In genomic region chr3:66582721-66583141, GRCh38 we compare ENCODE assay signal across 8 cellular contexts.
A peak's percentile ranks its signal among the peaks of the same experiment; 100 is the strongest.
DNase-seq lines count a peak whose midpoint lies in the region; ATAC-seq and TF ChIP-seq lines count a peak whose summit lies in the region.
"Had no signal": no experiment of that assay in that cellular context is flagged by ENCODE, and none has a peak within 500 bp of the region (broad histone marks: within the 10 kb centered on the region; RNA-seq: fewer than 3 reads in every experiment).

No MANE protein-coding gene starts in this region.

- POLR2A ChIA-PET in activated CD8-positive, alpha-beta T cell treated with anti-CD3 and anti-CD28 coated beads for 36 hours (lab: Charles Lee), result no interaction called here
- POLR2A ChIA-PET in naive thymus-derived CD4-positive, alpha-beta T cell (lab: Charles Lee), result interaction anchor here (1.0 kb wide), 1 partner anchor 362 kb away, joined by 3 read pairs; the partner anchor contains the start of gene SLC25A26

- CTCF ChIA-PET in activated CD8-positive, alpha-beta T cell treated with anti-CD3 and anti-CD28 coated beads for 36 hours (lab: Charles Lee), result interaction anchor here (1.0 to 1.2 kb wide), 4 partner anchors 9 to 240 kb away, joined by 3 to 4 read pairs (median 4); no protein-coding TSS in a partner anchor
- CTCF ChIA-PET in naive thymus-derived CD4-positive, alpha-beta T cell (lab: Charles Lee), result interaction anchor here (0.5 kb wide), 1 partner anchor 81 kb away, joined by 9 read pairs; no protein-coding TSS in a partner anchor

- no peak for TF ChIP-seq POLR2A in erythroblast (IDR thresholded peaks at IDR 0.05; ENCODE audit: low read length)

- H3K36me3 ChIP-seq in naive thymus-derived CD4-positive, alpha-beta T cell (ENCODE audit: control insufficient read depth in 2 of 3, insufficient read depth in 3 of 3, low read length in 3 of 3), result no peaks in the 10 kb centered on the region

- peaks cover 0 to 4% (median 0%) of the 10 kb centered on the region in 3 experiments for H3K9me3 ChIP-seq in naive thymus-derived CD4-positive, alpha-beta T cell (ENCODE audit: control insufficient read depth in 2 of 3, low read length in 3 of 3)

- no peak overlapping the region for H3K4me3 Mint-ChIP-seq in activated CD8-positive, alpha-beta T cell treated with anti-CD3 and anti-CD28 coated beads for 36 hours
- peak overlapping the region in 8 of 10 donors; percentile 12 to 58 (median 38) for H3K4me3 Mint-ChIP-seq in naive thymus-derived CD4-positive, alpha-beta T cell

- intact Hi-C loops in activated CD8-positive, alpha-beta T cell treated with anti-CD3 and anti-CD28 coated beads for 36 hours (cut with micrococcal nuclease), result no loop called here
- intact Hi-C loops in naive thymus-derived CD4-positive, alpha-beta T cell (cut with micrococcal nuclease), result loop anchor here in 1 of 2 donors (10.0 kb wide), 1 partner anchor 178 kb away; no protein-coding TSS in a partner anchor

- peaks cover 30% of the 10 kb centered on the region for H3K27me3 Mint-ChIP-seq in activated CD8-positive, alpha-beta T cell treated with anti-CD3 and anti-CD28 coated beads for 36 hours
- H3K27me3 Mint-ChIP-seq in naive thymus-derived CD4-positive, alpha-beta T cell, result peaks cover 0 to 27% (median 7%) of the 10 kb centered on the region in 5 donors

- no peaks in the 10 kb centered on the region for H3K36me3 Mint-ChIP-seq in activated CD8-positive, alpha-beta T cell treated with anti-CD3 and anti-CD28 coated beads for 36 hours (ENCODE audit: low read depth)
- H3K36me3 Mint-ChIP-seq in naive thymus-derived CD4-positive, alpha-beta T cell, result peaks cover 0 to 16% (median 9%) of the 10 kb centered on the region in 5 donors

- H3K27ac Mint-ChIP-seq in activated CD8-positive, alpha-beta T cell treated with anti-CD3 and anti-CD28 coated beads for 36 hours, result no peak overlapping the region
- peak overlapping the region in 1 of 9 donors; percentile 13 for H3K27ac Mint-ChIP-seq in naive thymus-derived CD4-positive, alpha-beta T cell

- peaks cover 7 to 25% of the 10 kb centered on the region in 2 donors for H3K4me1 ChIP-seq in naive thymus-derived CD4-positive, alpha-beta T cell (ENCODE audit: control insufficient read depth in 2 of 2, insufficient read depth in 2 of 2, low read length in 2 of 2)

- peaks cover 15% of the 10 kb centered on the region for H3K4me1 Mint-ChIP-seq in activated CD8-positive, alpha-beta T cell treated with anti-CD3 and anti-CD28 coated beads for 36 hours (ENCODE audit: low read depth)
- H3K4me1 Mint-ChIP-seq in naive thymus-derived CD4-positive, alpha-beta T cell, result peaks cover 0 to 26% (median 8%) of the 10 kb centered on the region in 7 donors

- DNase-seq in activated CD8-positive, alpha-beta T cell treated with anti-CD3 and anti-CD28 coated beads for 36 hours, result peak; percentile 53
- DNase-seq in naive thymus-derived CD4-positive, alpha-beta T cell, result peak in 8 of 9 donors; percentile 15 to 54 (median 27)
- DNase-seq in erythroblast (lab: John Stamatoyannopoulos, UW) (no peak), substantia nigra (lab: John Stamatoyannopoulos, UW) (no peak), CD1c-positive myeloid dendritic cell (ENCODE audit: extremely low spot score) (no peak)

- H3K27ac ChIP-seq in naive thymus-derived CD4-positive, alpha-beta T cell (ENCODE audit: low read depth, low read length), result no peak overlapping the region
- no peak overlapping the region for H3K27ac ChIP-seq in substantia nigra (ENCODE audit: low read depth, low read length, poor library complexity, severe bottlenecking)
- H3K27ac ChIP-seq: VCaP had no signal

- H3K4me3 ChIP-seq in naive thymus-derived CD4-positive, alpha-beta T cell (ENCODE audit: low read length), result no peak overlapping the region

- no peak for TF ChIP-seq CTCF in activated CD8-positive, alpha-beta T cell treated with anti-CD3 and anti-CD28 coated beads for 36 hours (IDR thresholded peaks at IDR 0.05)

- peaks cover 0 to 21% of the 10 kb centered on the region in 2 donors for H3K27me3 ChIP-seq in naive thymus-derived CD4-positive, alpha-beta T cell (ENCODE audit: control insufficient read depth in 2 of 2, insufficient read depth in 2 of 2, low read length in 2 of 2)

- H3K9me3 Mint-ChIP-seq in activated CD8-positive, alpha-beta T cell treated with anti-CD3 and anti-CD28 coated beads for 36 hours, result no peaks in the 10 kb centered on the region
- peaks cover 6 to 15% (median 11%) of the 10 kb centered on the region in 11 donors for H3K9me3 Mint-ChIP-seq in naive thymus-derived CD4-positive, alpha-beta T cell

- peak; percentile 86 for ATAC-seq in GM19455 (IDR thresholded peaks at IDR 0.05; ENCODE audit: unreplicated experiment)
- peak; percentile 92 for ATAC-seq in HG03457 (IDR thresholded peaks at IDR 0.05; ENCODE audit: unreplicated experiment)
- peak; percentile 37 for ATAC-seq in activated CD8-positive, alpha-beta T cell treated with anti-CD3 and anti-CD28 coated beads for 36 hours
- peak; percentile 89 for ATAC-seq in naive thymus-derived CD4-positive, alpha-beta T cell

Comparison
In these comparisons a context has a peak if more than half of its experiments do, and no peak if none do; other contexts are left out.
1. ATAC-seq: peak in every context shown above with its lines; median percentile 92 in HG03457; 89 in naive thymus-derived CD4-positive, alpha-beta T cell; 86 in GM19455; 37 in activated CD8-positive, alpha-beta T cell treated with anti-CD3 and anti-CD28 coated beads for 36 hours.
2. DNase-seq: peak in activated CD8-positive, alpha-beta T cell treated with anti-CD3 and anti-CD28 coated beads for 36 hours (single experiment) and naive thymus-derived CD4-positive, alpha-beta T cell (8 of 9); none in erythroblast (0 of 2), substantia nigra (0 of 49) and CD1c-positive myeloid dendritic cell (single experiment).